Comparison of ENCODE assay signal across 19 cellular contexts in genomic region chr7:1598286-1598685, GRCh38. TPM values are rescaled to one million over a fixed set of nuclear protein-coding genes. Genes with fewer than 3 reads are reported as not detected.
DNase-seq lines count a peak whose midpoint lies in the region; ATAC-seq, FAIRE-seq and TF ChIP-seq lines count a peak whose summit lies in the region.
"Had no signal": no experiment of that assay in that cellular context is flagged by ENCODE, and none has a peak within 500 bp of the region (broad histone marks: within the 10 kb centered on the region; RNA-seq: fewer than 3 reads in every experiment).

No MANE protein-coding gene starts in this region.

- H3K4me1 Mint-ChIP-seq in neural progenitor cell (peaks cover 5% of the 10 kb centered on the region), GM23338 (no peaks in the 10 kb centered on the region; the same call in 2 of the 3 replicates)
- H3K4me1 Mint-ChIP-seq: CD14-positive monocyte had no signal

- H4K20me1 ChIP-seq in neural progenitor cell (ENCODE audit: low read depth) (no peaks in the 10 kb centered on the region), GM23338 (replicated peaks; ENCODE audit: insufficient read depth) (no peaks in the 10 kb centered on the region)
- H4K20me1 ChIP-seq: BLaER1 had no signal

- H3F3A ChIP-seq in neural progenitor cell (ENCODE audit: low read depth): no peaks in the 10 kb centered on the region
- H3F3A ChIP-seq in GM23338 (replicated peaks; ENCODE audit: low read depth): no peaks in the 10 kb centered on the region

- DNase-seq in NCI-H146 (lab: John Stamatoyannopoulos, UW): peak; percentile 24
- no peak for DNase-seq in NCI-H146 treated with DMSO at 0.1 percent for 48 hours (lab: John Stamatoyannopoulos, UW; ENCODE audit: unreplicated experiment)
- peak in 2 of 3 donors; percentile 14 to 18 for DNase-seq in right cardiac atrium
- no peak for DNase-seq in left ventricle myocardium inferior
- no peak for DNase-seq in neural progenitor cell (ENCODE audit: low spot score)
- DNase-seq in urothelium cell line (ENCODE audit: low spot score): no peak
- no peak for DNase-seq in GM23338 (ENCODE audit: low spot score)
- DNase-seq: Calu3; CD4-positive, alpha-beta memory T cell; DMS79 treated with DMSO at 0.1 percent for 48 hours; GF-D8; H9 had no signal

- H3K9me3 Mint-ChIP-seq in neural progenitor cell (no peaks in the 10 kb centered on the region), GM23338 (no peaks in the 10 kb centered on the region)
- H3K9me3 Mint-ChIP-seq: H9 had no signal

- H2AFZ ChIP-seq in neural progenitor cell (replicated peaks) (no peak overlapping the region), GM23338 (no peak overlapping the region)

- ATAC-seq in right cardiac atrium (no peak), GM23338 (no peak), GM19397 (IDR thresholded peaks at IDR 0.05; ENCODE audit: unreplicated experiment) (no peak)
- ATAC-seq: A549 had no signal

- intact Hi-C loops in right cardiac atrium (cut with DNase I) (no loop called here), left ventricle myocardium inferior (cut with micrococcal nuclease) (no loop called here)

- H3K4me2 ChIP-seq in neural progenitor cell (no peak overlapping the region), GM23338 (no peak overlapping the region)
- H3K4me2 ChIP-seq: A549, BLaER1 had no signal

- H3K36me3 ChIP-seq in left ventricle myocardium inferior: no peaks in the 10 kb centered on the region
- H3K36me3 ChIP-seq in neural progenitor cell: no peaks in the 10 kb centered on the region
- H3K36me3 ChIP-seq in GM23338 (ENCODE audit: insufficient read depth): no peaks in the 10 kb centered on the region
- H3K36me3 ChIP-seq: BLaER1 had no signal

- TF ChIP-seq CTCF in left ventricle myocardium inferior (IDR thresholded peaks at IDR 0.05; ENCODE audit: borderline replicate concordance) (no peak), neural progenitor cell (IDR thresholded peaks at IDR 0.05) (no peak), GM23338 (conservative IDR thresholded peaks at IDR 0.05; ENCODE audit: low read depth in 2 of 2) (no peak)

- 85% methylated on average over 7 of the region's 7 CpGs for WGBS in right cardiac atrium

- H3K4me1 ChIP-seq in right cardiac atrium (ENCODE audit: control insufficient read depth, insufficient read depth, low read length) (no peaks in the 10 kb centered on the region), left ventricle myocardium inferior (no peaks in the 10 kb centered on the region), neural progenitor cell (no peaks in the 10 kb centered on the region), GM23338 (ENCODE audit: insufficient read depth) (no peaks in the 10 kb centered on the region)
- H3K4me1 ChIP-seq: A549 had no signal

- H3K9me3 ChIP-seq in right cardiac atrium (ENCODE audit: control insufficient read depth, low read length): no peaks in the 10 kb centered on the region
- H3K9me3 ChIP-seq in left ventricle myocardium inferior (replicated peaks): no peaks in the 10 kb centered on the region
- no peaks in the 10 kb centered on the region for H3K9me3 ChIP-seq in neural progenitor cell (ENCODE audit: low read depth)
- H3K9me3 ChIP-seq: A549, BLaER1 had no signal

- peaks cover 9% of the 10 kb centered on the region for H3K27me3 Mint-ChIP-seq in neural progenitor cell (ENCODE audit: insufficient read depth, low read depth)
- peaks cover 15% of the 10 kb centered on the region for H3K27me3 Mint-ChIP-seq in GM23338 (ENCODE audit: insufficient read depth, low read depth, poor library complexity)

- no peak overlapping the region for H3K9ac ChIP-seq in neural progenitor cell
- H3K9ac ChIP-seq: BLaER1 had no signal

- H3K27ac ChIP-seq in right cardiac atrium (ENCODE audit: low read length): no peak overlapping the region
- no peak overlapping the region for H3K27ac ChIP-seq in left ventricle myocardium inferior (replicated peaks)
- H3K27ac ChIP-seq in neural progenitor cell: no peak overlapping the region
- no peak overlapping the region for H3K27ac ChIP-seq in GM23338 (ENCODE audit: low read depth)
- H3K27ac ChIP-seq: 22Rv1, A549, BLaER1, HL-60 had no signal

- H3K4me3 Mint-ChIP-seq in neural progenitor cell (no peak overlapping the region), GM23338 (no peak overlapping the region)
- H3K4me3 Mint-ChIP-seq: CD14-positive monocyte; CD4-positive, alpha-beta memory T cell; H9 had no signal

- H3K27ac Mint-ChIP-seq in neural progenitor cell (peak overlapping the region; percentile 78), GM23338 (no peak overlapping the region)
- H3K27ac Mint-ChIP-seq: CD14-positive monocyte; CD4-positive, alpha-beta memory T cell; H9 had no signal

- no peak overlapping the region for H3K4me3 ChIP-seq in right cardiac atrium (ENCODE audit: low read length)
- no peak overlapping the region for H3K4me3 ChIP-seq in left ventricle myocardium inferior
- no peak overlapping the region for H3K4me3 ChIP-seq in neural progenitor cell
- no peak overlapping the region for H3K4me3 ChIP-seq in GM23338
- H3K4me3 ChIP-seq: A549, BLaER1 had no signal

- H3K27me3 ChIP-seq in right cardiac atrium (ENCODE audit: control insufficient read depth, insufficient read depth) (no peaks in the 10 kb centered on the region), left ventricle myocardium inferior (ENCODE audit: low read depth) (peaks cover 77% of the 10 kb centered on the region), neural progenitor cell (no peaks in the 10 kb centered on the region), GM23338 (ENCODE audit: insufficient read depth) (no peaks in the 10 kb centered on the region)
- H3K27me3 ChIP-seq: BLaER1 had no signal

- no peaks in the 10 kb centered on the region for H3K36me3 Mint-ChIP-seq in neural progenitor cell
- H3K36me3 Mint-ChIP-seq in GM23338 (ENCODE audit: low read depth): no peaks in the 10 kb centered on the region; the same call in 2 of the 3 replicates
- H3K36me3 Mint-ChIP-seq: CD14-positive monocyte; CD4-positive, alpha-beta memory T cell had no signal

- no peaks in the 10 kb centered on the region for H3K9me2 ChIP-seq in GM23338 (ENCODE audit: insufficient read depth)

- H3K79me2 ChIP-seq in neural progenitor cell (ENCODE audit: low read depth) (no peaks in the 10 kb centered on the region), GM23338 (replicated peaks; ENCODE audit: insufficient read depth) (no peaks in the 10 kb centered on the region)

- peak; percentile 96 for FAIRE-seq in urothelium cell line (lab: Jason Lieb, UNC)
- FAIRE-seq: A549, H1 had no signal

TF ChIP-seq in GM23338, 12 proteins besides CTCF, POLR2A, EP300 and RAD21:
- TF ChIP-seq EZH2phosphoT487 (IDR thresholded peaks at IDR 0.05; ENCODE audit: unreplicated experiment) (no peak), ZNF114 (CRISPR knock-in tag; IDR thresholded peaks at IDR 0.05) (no peak), ZNF331 (CRISPR knock-in tag; IDR thresholded peaks at IDR 0.05; ENCODE audit: low read depth) (no peak), STAT1 (IDR thresholded peaks at IDR 0.05; ENCODE audit: unreplicated experiment) (no peak), NANOG (IDR thresholded peaks at IDR 0.05; ENCODE audit: borderline replicate concordance) (no peak)

RNA-seq across cellular contexts. Expression of gene PSMG3, which starts 28.5 kb away (rescaled TPM):
- total RNA-seq in right cardiac atrium (10 to 100 TPM; 11.6 to 16.2 (median 13.9) TPM), left ventricle myocardium inferior (11.2 TPM), neural progenitor cell (ENCODE audit: low replicate concordance) (31.1 and 50.3 TPM in 2 replicates)
- polyA plus RNA-seq in right cardiac atrium (27.6 TPM), GM23338 (2016; fragmentation: Nextera tagmentation; extraction: Ambion mirVana) (84.8 and 93.6 TPM in 2 replicates)
- total RNA-seq in GM23338 (2014; rRNA removed; shearing (Covaris generic)): 28.3 and 32.0 TPM in 2 replicates

RNA-seq across cellular contexts. Expression of gene TMEM184A, which starts 42.3 kb away (rescaled TPM):
- total RNA-seq in right cardiac atrium: under 1 TPM in 3 of 4 donors, not detected in 1; 0.26 to 0.62 (median 0.49) TPM
- polyA plus RNA-seq in right cardiac atrium: 0.38 TPM
- total RNA-seq in left ventricle myocardium inferior: 0.36 TPM
- total RNA-seq in neural progenitor cell (ENCODE audit: low replicate concordance): 0.17 and 0.22 TPM in 2 replicates
- 0.04 and 0.66 TPM in 2 replicates for total RNA-seq in GM23338 (2014; rRNA removed; shearing (Covaris generic))
- polyA plus RNA-seq in GM23338 (2016; fragmentation: Nextera tagmentation; extraction: Ambion mirVana): 0.03 and 0.18 TPM in 2 replicates
- total RNA-seq: CD4-positive, alpha-beta memory T cell had no signal
- polyA plus RNA-seq: CD14-positive monocyte; CD4-positive, alpha-beta memory T cell had no signal

Comparison
In these comparisons a context has a peak if more than half of its experiments do, and no peak if none do; other contexts are left out.
1. DNase-seq: peak in NCI-H146 (single experiment) and right cardiac atrium (2 of 3); none in NCI-H146 treated with DMSO at 0.1 percent for 48 hours (single experiment), left ventricle myocardium inferior (single experiment), neural progenitor cell (single experiment), urothelium cell line (single experiment) and GM23338 (single experiment).